In genomic region chr9:82313697-82314096, GRCh38 we compare ENCODE assay signal across 1 cellular context.
TF ChIP-seq lines count a peak whose summit lies in the region.

No MANE protein-coding gene starts in this region.

TF ChIP-seq in HepG2, 621 proteins besides CTCF, POLR2A, EP300 and RAD21 (continued from another document and continues in another):
- TF ChIP-seq, protein P1, sequence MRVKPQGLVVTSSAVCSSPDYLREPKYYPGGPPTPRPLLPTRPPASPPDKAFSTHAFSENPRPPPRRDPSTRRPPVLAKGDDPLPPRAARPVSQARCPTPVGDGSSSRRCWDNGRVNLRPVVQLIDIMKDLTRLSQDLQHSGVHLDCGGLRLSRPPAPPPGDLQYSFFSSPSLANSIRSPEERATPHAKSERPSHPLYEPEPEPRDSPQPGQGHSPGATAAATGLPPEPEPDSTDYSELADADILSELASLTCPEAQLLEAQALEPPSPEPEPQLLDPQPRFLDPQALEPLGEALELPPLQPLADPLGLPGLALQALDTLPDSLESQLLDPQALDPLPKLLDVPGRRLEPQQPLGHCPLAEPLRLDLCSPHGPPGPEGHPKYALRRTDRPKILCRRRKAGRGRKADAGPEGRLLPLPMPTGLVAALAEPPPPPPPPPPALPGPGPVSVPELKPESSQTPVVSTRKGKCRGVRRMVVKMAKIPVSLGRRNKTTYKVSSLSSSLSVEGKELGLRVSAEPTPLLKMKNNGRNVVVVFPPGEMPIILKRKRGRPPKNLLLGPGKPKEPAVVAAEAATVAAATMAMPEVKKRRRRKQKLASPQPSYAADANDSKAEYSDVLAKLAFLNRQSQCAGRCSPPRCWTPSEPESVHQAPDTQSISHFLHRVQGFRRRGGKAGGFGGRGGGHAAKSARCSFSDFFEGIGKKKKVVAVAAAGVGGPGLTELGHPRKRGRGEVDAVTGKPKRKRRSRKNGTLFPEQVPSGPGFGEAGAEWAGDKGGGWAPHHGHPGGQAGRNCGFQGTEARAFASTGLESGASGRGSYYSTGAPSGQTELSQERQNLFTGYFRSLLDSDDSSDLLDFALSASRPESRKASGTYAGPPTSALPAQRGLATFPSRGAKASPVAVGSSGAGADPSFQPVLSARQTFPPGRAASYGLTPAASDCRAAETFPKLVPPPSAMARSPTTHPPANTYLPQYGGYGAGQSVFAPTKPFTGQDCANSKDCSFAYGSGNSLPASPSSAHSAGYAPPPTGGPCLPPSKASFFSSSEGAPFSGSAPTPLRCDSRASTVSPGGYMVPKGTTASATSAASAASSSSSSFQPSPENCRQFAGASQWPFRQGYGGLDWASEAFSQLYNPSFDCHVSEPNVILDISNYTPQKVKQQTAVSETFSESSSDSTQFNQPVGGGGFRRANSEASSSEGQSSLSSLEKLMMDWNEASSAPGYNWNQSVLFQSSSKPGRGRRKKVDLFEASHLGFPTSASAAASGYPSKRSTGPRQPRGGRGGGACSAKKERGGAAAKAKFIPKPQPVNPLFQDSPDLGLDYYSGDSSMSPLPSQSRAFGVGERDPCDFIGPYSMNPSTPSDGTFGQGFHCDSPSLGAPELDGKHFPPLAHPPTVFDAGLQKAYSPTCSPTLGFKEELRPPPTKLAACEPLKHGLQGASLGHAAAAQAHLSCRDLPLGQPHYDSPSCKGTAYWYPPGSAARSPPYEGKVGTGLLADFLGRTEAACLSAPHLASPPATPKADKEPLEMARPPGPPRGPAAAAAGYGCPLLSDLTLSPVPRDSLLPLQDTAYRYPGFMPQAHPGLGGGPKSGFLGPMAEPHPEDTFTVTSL (CRISPR knock-in tag; IDR thresholded peaks at IDR 0.05; ENCODE audit: borderline replicate concordance), result peak; percentile 39; the same call in 1 of the 2 replicates
- TF ChIP-seq ZNF652 (CRISPR knock-in tag; IDR thresholded peaks at IDR 0.05; ENCODE audit: borderline replicate concordance, low read depth) (peak; percentile 46; the same call in 1 of the 2 replicates), SOX6 (IDR thresholded peaks at IDR 0.05) (no peak), SOX6 (CRISPR knock-in tag; IDR thresholded peaks at IDR 0.05) (peak; percentile 43), CBX1 (IDR thresholded peaks at IDR 0.05; ENCODE audit: low read depth) (no peak), DMAP1 (CRISPR knock-in tag; IDR thresholded peaks at IDR 0.05) (no peak), ZNF619 (CRISPR knock-in tag; IDR thresholded peaks at IDR 0.05) (no peak), ZNF639 (CRISPR knock-in tag; conservative IDR thresholded peaks at IDR 0.05) (no peak), ZBTB40 (IDR thresholded peaks at IDR 0.05) (no peak), ZBTB40 (CRISPR knock-in tag; IDR thresholded peaks at IDR 0.05) (no peak), ZNF20 (CRISPR knock-in tag; IDR thresholded peaks at IDR 0.05) (no peak), MYC (CRISPR knock-in tag; IDR thresholded peaks at IDR 0.05; ENCODE audit: borderline replicate concordance) (no peak), ZNF317 (CRISPR knock-in tag; IDR thresholded peaks at IDR 0.05) (0 out of 2 replicates have a peak, but pooled peaks have one; percentile 32), CREM (IDR thresholded peaks at IDR 0.05) (no peak; the same call in 1 of the 2 replicates), CREM (CRISPR knock-in tag; IDR thresholded peaks at IDR 0.05) (no peak), SOX13 (IDR thresholded peaks at IDR 0.05) (no peak), SOX13 (CRISPR knock-in tag; conservative IDR thresholded peaks at IDR 0.05 in 1 of 2, IDR thresholded peaks at IDR 0.05 in 1 of 2) (peak in 1 of 2 experiments; percentile 14; a peak in 1 of 4 replicates), ETV5 (CRISPR knock-in tag; IDR thresholded peaks at IDR 0.05; ENCODE audit: borderline replicate concordance) (peak; percentile 57; the same call in 1 of the 2 replicates), IRX3 (CRISPR knock-in tag; IDR thresholded peaks at IDR 0.05; ENCODE audit: borderline replicate concordance, low read depth) (no peak), ZNF512 (CRISPR knock-in tag; IDR thresholded peaks at IDR 0.05) (no peak), TCF7L2 (IDR thresholded peaks at IDR 0.05; ENCODE audit: low read depth, low read length) (no peak), SALL1 (CRISPR knock-in tag; IDR thresholded peaks at IDR 0.05) (no peak), HNF4G (IDR thresholded peaks at IDR 0.05; ENCODE audit: borderline replicate concordance, low read depth, low read length) (peak; percentile 35), HNF4G (CRISPR knock-in tag; IDR thresholded peaks at IDR 0.05; ENCODE audit: borderline replicate concordance, low read depth) (no peak), ATF7-NPFF (CRISPR knock-in tag; IDR thresholded peaks at IDR 0.05; ENCODE audit: low read depth) (no peak), E2F5 (CRISPR knock-in tag; conservative IDR thresholded peaks at IDR 0.05) (no peak), ZNF33B (CRISPR knock-in tag; IDR thresholded peaks at IDR 0.05) (no peak), ZKSCAN8 (CRISPR knock-in tag; IDR thresholded peaks at IDR 0.05; ENCODE audit: borderline replicate concordance) (no peak), ZBTB34 (CRISPR knock-in tag; IDR thresholded peaks at IDR 0.05) (no peak)
- TF ChIP-seq, protein P2, sequence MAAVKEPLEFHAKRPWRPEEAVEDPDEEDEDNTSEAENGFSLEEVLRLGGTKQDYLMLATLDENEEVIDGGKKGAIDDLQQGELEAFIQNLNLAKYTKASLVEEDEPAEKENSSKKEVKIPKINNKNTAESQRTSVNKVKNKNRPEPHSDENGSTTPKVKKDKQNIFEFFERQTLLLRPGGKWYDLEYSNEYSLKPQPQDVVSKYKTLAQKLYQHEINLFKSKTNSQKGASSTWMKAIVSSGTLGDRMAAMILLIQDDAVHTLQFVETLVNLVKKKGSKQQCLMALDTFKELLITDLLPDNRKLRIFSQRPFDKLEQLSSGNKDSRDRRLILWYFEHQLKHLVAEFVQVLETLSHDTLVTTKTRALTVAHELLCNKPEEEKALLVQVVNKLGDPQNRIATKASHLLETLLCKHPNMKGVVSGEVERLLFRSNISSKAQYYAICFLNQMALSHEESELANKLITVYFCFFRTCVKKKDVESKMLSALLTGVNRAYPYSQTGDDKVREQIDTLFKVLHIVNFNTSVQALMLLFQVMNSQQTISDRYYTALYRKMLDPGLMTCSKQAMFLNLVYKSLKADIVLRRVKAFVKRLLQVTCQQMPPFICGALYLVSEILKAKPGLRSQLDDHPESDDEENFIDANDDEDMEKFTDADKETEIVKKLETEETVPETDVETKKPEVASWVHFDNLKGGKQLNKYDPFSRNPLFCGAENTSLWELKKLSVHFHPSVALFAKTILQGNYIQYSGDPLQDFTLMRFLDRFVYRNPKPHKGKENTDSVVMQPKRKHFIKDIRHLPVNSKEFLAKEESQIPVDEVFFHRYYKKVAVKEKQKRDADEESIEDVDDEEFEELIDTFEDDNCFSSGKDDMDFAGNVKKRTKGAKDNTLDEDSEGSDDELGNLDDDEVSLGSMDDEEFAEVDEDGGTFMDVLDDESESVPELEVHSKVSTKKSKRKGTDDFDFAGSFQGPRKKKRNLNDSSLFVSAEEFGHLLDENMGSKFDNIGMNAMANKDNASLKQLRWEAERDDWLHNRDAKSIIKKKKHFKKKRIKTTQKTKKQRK (IDR thresholded peaks at IDR 0.05; ENCODE audit: low read length), result no peak
- TF ChIP-seq, protein P3, sequence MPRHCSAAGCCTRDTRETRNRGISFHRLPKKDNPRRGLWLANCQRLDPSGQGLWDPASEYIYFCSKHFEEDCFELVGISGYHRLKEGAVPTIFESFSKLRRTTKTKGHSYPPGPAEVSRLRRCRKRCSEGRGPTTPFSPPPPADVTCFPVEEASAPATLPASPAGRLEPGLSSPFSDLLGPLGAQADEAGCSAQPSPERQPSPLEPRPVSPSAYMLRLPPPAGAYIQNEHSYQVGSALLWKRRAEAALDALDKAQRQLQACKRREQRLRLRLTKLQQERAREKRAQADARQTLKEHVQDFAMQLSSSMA (CRISPR knock-in tag; IDR thresholded peaks at IDR 0.05), result no peak
